ENCODE assay signal across 21 cellular contexts in genomic region chr6:145267076-145267867, GRCh38.
DNase-seq lines count a peak whose midpoint lies in the region; ATAC-seq and FAIRE-seq lines count a peak whose summit lies in the region.
"Had no signal": no experiment of that assay in that cellular context is flagged by ENCODE, and none has a peak within 500 bp of the region (broad histone marks: within the 10 kb centered on the region; RNA-seq: fewer than 3 reads in every experiment).

No MANE protein-coding gene starts in this region.

- no peaks in the 10 kb centered on the region for H3K27me3 ChIP-seq in small intestine (ENCODE audit: control insufficient read depth in 2 of 2, insufficient read depth in 2 of 2, low read length in 2 of 2)
- H3K27me3 ChIP-seq: adrenal gland, breast epithelium, tibial artery had no signal

- intact Hi-C loops in left colon (cut with DNase I, micrococcal nuclease): no loop called here

- ATAC-seq in left colon (peak; percentile 71), HG03039 (IDR thresholded peaks at IDR 0.05; ENCODE audit: unreplicated experiment) (no peak)
- ATAC-seq: stimulated activated naive B cell treated with anti-CD40 and anti-IgM and Interleukin-4, amounts not matched to agents 10 μg/mL and 1 μg/mL and 100 μg/mL, for 72 hours had no signal

- H3K4me1 ChIP-seq in small intestine (ENCODE audit: control insufficient read depth in 2 of 2, insufficient read depth in 1 of 2, low read depth in 1 of 2, low read length in 1 of 2): no peaks in the 10 kb centered on the region
- H3K4me1 ChIP-seq: adrenal gland, breast epithelium had no signal

- no peaks in the 10 kb centered on the region for H3K9me3 ChIP-seq in small intestine (ENCODE audit: control insufficient read depth, low read depth)
- H3K9me3 ChIP-seq: adrenal gland, breast epithelium, tibial artery had no signal

- no peak overlapping the region for H3K4me3 ChIP-seq in small intestine (ENCODE audit: low read depth in 1 of 2, low read length in 2 of 2)
- H3K4me3 ChIP-seq: adrenal gland, breast epithelium, tibial artery had no signal

- DNase-seq in DMS53 treated with DMSO at 0.1 percent for 48 hours (lab: John Stamatoyannopoulos, UW; ENCODE audit: unreplicated experiment) (peak; percentile 72), NCI-H69 (lab: John Stamatoyannopoulos, UW) (peak; percentile 88), left colon (no peak), small intestine (peak; percentile 13), DMS 273 (lab: John Stamatoyannopoulos, UW; ENCODE audit: unreplicated experiment) (no peak)
- no peak for DNase-seq in effector CD8-positive, alpha-beta T cell (lab: John Stamatoyannopoulos, UW)
- DNase-seq: activated CD4-positive, alpha-beta T cell treated with anti-CD3 and anti-CD28 coated beads, Interleukin-2, amount 50 U/mL, for 1 hour; activated gamma-delta T cell; adrenal gland; AML-193; COR-L47; cortex of kidney; KG1; NCI-H526 treated with DMSO at 0.1 percent for 48 hours; occipital lobe; OCI-M1; SHP77 treated with DMSO at 0.1 percent for 48 hours; stimulated activated naive B cell treated with anti-CD40 and anti-IgM and Interleukin-4, amounts not matched to agents 10 μg/mL and 1 μg/mL and 100 μg/mL, for 72 hours; tibial artery had no signal

- no peak overlapping the region for H3K27ac ChIP-seq in small intestine (ENCODE audit: low read depth in 1 of 2, low read length in 1 of 2)
- H3K27ac ChIP-seq: adrenal gland, breast epithelium, tibial artery had no signal

- H3K36me3 ChIP-seq in small intestine (ENCODE audit: control insufficient read depth in 2 of 2, insufficient read depth in 2 of 2, low read length in 2 of 2): no peaks in the 10 kb centered on the region
- H3K36me3 ChIP-seq: adrenal gland, breast epithelium, tibial artery had no signal

- 62 to 77% (median 68%) methylated on average over 5 of the region's 5 CpGs for WGBS in small intestine, 3 donors

- no peak for FAIRE-seq in small intestine (lab: Jason Lieb, UNC)

Comparison
In these comparisons a context has a peak if more than half of its experiments do, and no peak if none do; other contexts are left out.
1. DNase-seq: peak in DMS53 treated with DMSO at 0.1 percent for 48 hours (single experiment), NCI-H69 (single experiment) and small intestine (single experiment); none in left colon (0 of 2), DMS 273 (single experiment) and effector CD8-positive, alpha-beta T cell (single experiment).